ENCODE assay signal across 18 cellular contexts in the genomic region with DNA sequence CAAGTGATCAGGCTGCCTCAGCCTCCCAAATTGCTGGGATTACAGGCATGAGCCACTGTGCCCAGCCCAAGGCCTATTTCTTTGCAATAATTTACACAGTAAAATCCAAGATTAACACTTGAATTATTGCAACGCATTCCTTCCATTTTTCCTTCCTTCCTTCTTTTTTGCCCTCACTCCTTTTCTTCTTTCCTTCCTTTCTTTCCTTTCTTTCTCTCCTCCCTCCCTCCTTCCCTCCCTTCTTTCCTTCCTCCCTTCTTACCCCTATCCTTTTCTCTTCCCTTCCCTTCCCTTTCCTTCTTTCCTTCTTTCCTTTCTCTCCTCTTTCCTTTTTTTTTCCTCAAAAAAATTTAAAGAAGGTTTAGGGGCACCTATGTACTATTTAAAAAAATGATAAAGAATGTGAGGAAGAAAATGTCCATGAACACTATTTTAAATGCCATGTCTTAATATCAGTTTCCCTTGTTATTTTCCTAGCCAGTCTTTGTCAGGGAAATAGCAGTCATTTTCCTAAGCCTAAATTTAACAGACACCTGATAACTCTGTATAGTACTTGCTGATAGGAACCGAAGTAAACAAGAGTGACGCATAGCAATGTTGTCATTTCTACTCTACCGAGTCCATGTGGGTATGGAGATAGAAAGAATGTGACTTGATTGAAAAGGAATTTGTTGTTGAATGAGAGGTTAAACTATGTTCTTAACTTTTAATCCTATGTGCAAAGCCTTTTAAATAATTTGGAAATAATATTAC.
A peak's percentile ranks its signal among the peaks of the same experiment; 100 is the strongest.
DNase-seq lines count a peak whose midpoint lies in the region; ATAC-seq, FAIRE-seq and TF ChIP-seq lines count a peak whose summit lies in the region.
"Had no signal": no experiment of that assay in that cellular context is flagged by ENCODE, and none has a peak within 500 bp of the region (broad histone marks: within the 10 kb centered on the region; RNA-seq: fewer than 3 reads in every experiment).

No MANE protein-coding gene starts in this region.

- no peaks in the 10 kb centered on the region for H3K79me1 ChIP-seq in IMR-90 (ENCODE audit: low read depth in 1 of 2, low read length in 2 of 2)

- no peaks in the 10 kb centered on the region for H3K36me3 ChIP-seq in IMR-90 (ENCODE audit: control insufficient read depth, insufficient read depth, low read length)
- H3K36me3 ChIP-seq in bronchial epithelial cell (ENCODE audit: control insufficient read depth, insufficient read depth, low read length), result no peaks in the 10 kb centered on the region

- ATAC-seq in IMR-90 (ENCODE audit: low read depth), result peak; percentile 94
- ATAC-seq in left ventricle myocardium superior, result peak; percentile 99
- ATAC-seq in activated T-cell treated with anti-CD3 and anti-CD28 coated beads, Interleukin-2, amount 50 U/mL, for 4 hours, result no peak
- ATAC-seq: activated CD8-positive, alpha-beta T cell treated with anti-CD3 and anti-CD28 coated beads, Interleukin-2, amount 10 ng/mL, durations not matched to agents 7 days and 5 days; esophagus mucosa had no signal

- peak overlapping the region; percentile 7 for H2BK5ac ChIP-seq in IMR-90 (ENCODE audit: low read depth, low read length, poor library complexity, severe bottlenecking)

- CTCF ChIA-PET in IMR-90 (lab: Yijun Ruan, JAX), result no interaction called here

- H2BK15ac ChIP-seq in IMR-90 (ENCODE audit: low read depth, low read length), result peak overlapping the region; percentile 84; the same call in 1 of the 3 replicates

- H2AK5ac ChIP-seq in IMR-90 (ENCODE audit: low read depth, low read length), result no peak overlapping the region

- H3K27ac ChIP-seq in IMR-90 (ENCODE audit: insufficient read depth, low read length), result no peak overlapping the region
- H3K27ac ChIP-seq: VCaP had no signal

- H4K91ac ChIP-seq in IMR-90 (ENCODE audit: insufficient read depth, low read depth, low read length), result no peak overlapping the region

- H3K9me1 ChIP-seq in IMR-90 (ENCODE audit: insufficient read depth, low read length), result peaks cover 5% of the 10 kb centered on the region; the same call in 1 of the 2 replicates

- intact Hi-C loops in IMR-90 (cut with micrococcal nuclease), result no loop called here
- intact Hi-C loops in left ventricle myocardium superior (cut with micrococcal nuclease), result no loop called here

- in situ Hi-C loops in IMR-90 (cut with MboI; ENCODE audit: low sequenced_read_pairs), result no loop called here
- in situ Hi-C loops in ACHN (cut with HindIII; ENCODE audit: low pct_ligation_motif_present, low pct_unique_long_range_greater_than_20kb, low sequenced_read_pairs), result no loop called here

- no peaks in the 10 kb centered on the region for H3K27me3 ChIP-seq in IMR-90 (ENCODE audit: control insufficient read depth, insufficient read depth, low read length)
- no peaks in the 10 kb centered on the region for H3K27me3 ChIP-seq in bronchial epithelial cell (ENCODE audit: control insufficient read depth, insufficient read depth, low read length)

- no peak overlapping the region for H3K4ac ChIP-seq in IMR-90 (ENCODE audit: low read depth, low read length)

- DNase-seq in IMR-90 (peak; percentile 73), bronchial epithelial cell (ENCODE audit: low read depth) (peak; percentile 92), left ventricle myocardium superior (no peak), renal cortical epithelial cell (ENCODE audit: low read depth) (peak; percentile 87), iPS-NIHi7 (ENCODE audit: extremely low spot score) (no peak), ACHN (no peak)
- no peak for DNase-seq in activated T-cell treated with anti-CD3 and anti-CD28 coated beads, Interleukin-2, amount 50 U/mL, for 4 hours
- DNase-seq: activated CD8-positive, alpha-beta T cell treated with anti-CD3 and anti-CD28 coated beads, Interleukin-2, amount 10 ng/mL, durations not matched to agents 7 days and 5 days; activated naive CD8-positive, alpha-beta T cell treated with anti-CD3 and anti-CD28 coated beads, Interleukin-2, amount 10 ng/mL, durations not matched to agents 7 days and 5 days; kidney; NCI-H187; NCI-H446 treated with DMSO at 0.1 percent for 48 hours; stimulated activated CD4-positive, alpha-beta T cell treated with anti-CD3 and anti-CD28 coated beads, Interleukin-4, amount 100 ng/mL, for 24 hours; substantia nigra had no signal

- H3K56ac ChIP-seq in IMR-90 (ENCODE audit: extremely low read depth, insufficient read depth, low read length), result no peak overlapping the region

- H3K27me3 Mint-ChIP-seq in activated T-cell treated with anti-CD3 and anti-CD28 coated beads, Interleukin-2, amount 50 U/mL, for 4 hours (ENCODE audit: low read depth), result no peaks in the 10 kb centered on the region
- H3K27me3 Mint-ChIP-seq: activated naive CD8-positive, alpha-beta T cell treated with anti-CD3 and anti-CD28 coated beads, Interleukin-2, amount 10 ng/mL, durations not matched to agents 7 days and 5 days had no signal

- no peak overlapping the region for H4K5ac ChIP-seq in IMR-90 (ENCODE audit: low read depth, low read length)

- no peaks in the 10 kb centered on the region for H3K9me3 Mint-ChIP-seq in activated T-cell treated with anti-CD3 and anti-CD28 coated beads, Interleukin-2, amount 50 U/mL, for 4 hours

- no peak for TF ChIP-seq CTCF in IMR-90 (conservative IDR thresholded peaks at IDR 0.05; ENCODE audit: low read depth, low read length)
- no peak for TF ChIP-seq CTCF in bronchial epithelial cell (IDR thresholded peaks at IDR 0.05; ENCODE audit: insufficient read depth, low read length, severe bottlenecking)

- H3K4me3 Mint-ChIP-seq in activated T-cell treated with anti-CD3 and anti-CD28 coated beads, Interleukin-2, amount 50 U/mL, for 4 hours, result no peak overlapping the region
- H3K4me3 Mint-ChIP-seq: activated CD8-positive, alpha-beta T cell treated with anti-CD3 and anti-CD28 coated beads, Interleukin-2, amount 10 ng/mL, durations not matched to agents 7 days and 5 days; activated naive CD8-positive, alpha-beta T cell treated with anti-CD3 and anti-CD28 coated beads, Interleukin-2, amount 10 ng/mL, durations not matched to agents 7 days and 5 days had no signal

- no peak overlapping the region for H3K18ac ChIP-seq in IMR-90 (ENCODE audit: low read depth, low read length)

- POLR2A ChIA-PET in IMR-90 (lab: Charles Lee; ENCODE audit: unreplicated experiment), result no interaction called here

- no peaks in the 10 kb centered on the region for H4K20me1 ChIP-seq in IMR-90 (ENCODE audit: insufficient read depth, low read length)

- H3K36me3 Mint-ChIP-seq in activated T-cell treated with anti-CD3 and anti-CD28 coated beads, Interleukin-2, amount 50 U/mL, for 4 hours (ENCODE audit: insufficient read depth), result no peaks in the 10 kb centered on the region

- BruUV-seq in IMR-90 (replicated peaks; lab: Mats Ljungman, UMichigan), result no TSS peak

- TF ChIP-seq RAD21 in IMR-90 (IDR thresholded peaks at IDR 0.05; ENCODE audit: low read length), result no peak

- no peak for FAIRE-seq in bronchial epithelial cell (lab: Jason Lieb, UNC)
- FAIRE-seq: colon, GM12892, kidney had no signal

- H3K9ac ChIP-seq in IMR-90 (ENCODE audit: low read depth, low read length), result no peak overlapping the region

- H3K14ac ChIP-seq in IMR-90 (replicated peaks; ENCODE audit: low read depth, low read length), result no peak overlapping the region

- H2BK120ac ChIP-seq in IMR-90 (ENCODE audit: low read depth, low read length), result peak overlapping the region; percentile 21; the same call in 1 of the 2 replicates

- WGBS in IMR-90 (ENCODE audit: extremely low coverage in 2 of 2, insufficient read length in 1 of 2), 2 experiments, result 89% methylated on average over 1 of the region's 4 CpGs; no CpG with 5 or more reads in 1 of the 2 experiments

- no peak for TF ChIP-seq POLR2A in IMR-90 (IDR thresholded peaks at IDR 0.05; ENCODE audit: low read depth, low read length)

- no peak overlapping the region for H2AK9ac ChIP-seq in IMR-90 (replicated peaks; ENCODE audit: low read depth, low read length, poor library complexity)

- no peaks in the 10 kb centered on the region for H3K4me1 ChIP-seq in IMR-90 (ENCODE audit: control insufficient read depth, insufficient read depth, low read length)

- 0 out of 2 replicates have a peak, but pooled peaks cover 1% of the 10 kb centered on the region for H3K9me3 ChIP-seq in IMR-90 (ENCODE audit: control insufficient read depth, insufficient read depth, low read length)

- no peak overlapping the region for H2BK20ac ChIP-seq in IMR-90 (ENCODE audit: low read depth, low read length)

- dilution Hi-C loops in IMR-90 (cut with HindIII; ENCODE audit: low sequenced_read_pairs, unreplicated experiment), result no loop called here

- no peak overlapping the region for H3K4me2 ChIP-seq in IMR-90 (ENCODE audit: low read depth, low read length)

- H2AFZ ChIP-seq in IMR-90 (replicated peaks; ENCODE audit: low read length, poor library complexity), result no peak overlapping the region

- H3K4me1 Mint-ChIP-seq in activated T-cell treated with anti-CD3 and anti-CD28 coated beads, Interleukin-2, amount 50 U/mL, for 4 hours (ENCODE audit: low read depth), result no peaks in the 10 kb centered on the region

- no peak overlapping the region for H4K8ac ChIP-seq in IMR-90 (ENCODE audit: low read depth in 2 of 2, low read length in 2 of 2)

- no peak overlapping the region for H3K23ac ChIP-seq in IMR-90 (ENCODE audit: low read depth, low read length)

- H3K4me3 ChIP-seq in IMR-90 (ENCODE audit: insufficient read depth, low read depth, low read length) (no peak overlapping the region), bronchial epithelial cell (ENCODE audit: low read depth, low read length) (no peak overlapping the region)

TF ChIP-seq in IMR-90, 13 proteins besides CTCF, POLR2A, EP300 and RAD21 (continues in another document):
- no peak for TF ChIP-seq MAFK (IDR thresholded peaks at IDR 0.05; ENCODE audit: low read depth, low read length)
- TF ChIP-seq BHLHE40 (IDR thresholded peaks at IDR 0.05; ENCODE audit: low read depth, low read length), result no peak
- no peak for TF ChIP-seq MAZ (IDR thresholded peaks at IDR 0.05; ENCODE audit: borderline replicate concordance, low read depth, low read length)
- no peak for TF ChIP-seq MXI1 (IDR thresholded peaks at IDR 0.05; ENCODE audit: borderline replicate concordance, low read depth, low read length)
- no peak for TF ChIP-seq CHD1 (IDR thresholded peaks at IDR 0.05; ENCODE audit: low read depth, low read length)
- TF ChIP-seq FOS (IDR thresholded peaks at IDR 0.05; ENCODE audit: low read depth, low read length), result no peak
- TF ChIP-seq CEBPB (IDR thresholded peaks at IDR 0.05; ENCODE audit: low read depth, low read length), result no peak
- no peak for TF ChIP-seq SMC3 (IDR thresholded peaks at IDR 0.05; ENCODE audit: low read depth, low read length)
- TF ChIP-seq, protein P1, sequence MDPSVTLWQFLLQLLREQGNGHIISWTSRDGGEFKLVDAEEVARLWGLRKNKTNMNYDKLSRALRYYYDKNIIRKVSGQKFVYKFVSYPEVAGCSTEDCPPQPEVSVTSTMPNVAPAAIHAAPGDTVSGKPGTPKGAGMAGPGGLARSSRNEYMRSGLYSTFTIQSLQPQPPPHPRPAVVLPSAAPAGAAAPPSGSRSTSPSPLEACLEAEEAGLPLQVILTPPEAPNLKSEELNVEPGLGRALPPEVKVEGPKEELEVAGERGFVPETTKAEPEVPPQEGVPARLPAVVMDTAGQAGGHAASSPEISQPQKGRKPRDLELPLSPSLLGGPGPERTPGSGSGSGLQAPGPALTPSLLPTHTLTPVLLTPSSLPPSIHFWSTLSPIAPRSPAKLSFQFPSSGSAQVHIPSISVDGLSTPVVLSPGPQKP (IDR thresholded peaks at IDR 0.05; ENCODE audit: borderline replicate concordance, low read depth, low read length), result no peak

Comparison
In these comparisons a context has a peak if more than half of its experiments do, and no peak if none do; other contexts are left out.
1. ATAC-seq: peak in IMR-90 (single experiment) and left ventricle myocardium superior (single experiment); none in activated T-cell treated with anti-CD3 and anti-CD28 coated beads, Interleukin-2, amount 50 U/mL, for 4 hours (0 of 2).
2. DNase-seq: peak in IMR-90 (single experiment), bronchial epithelial cell (single experiment) and renal cortical epithelial cell (single experiment); none in left ventricle myocardium superior (single experiment), iPS-NIHi7 (single experiment), ACHN (single experiment) and activated T-cell treated with anti-CD3 and anti-CD28 coated beads, Interleukin-2, amount 50 U/mL, for 4 hours (single experiment).